2 cellular contexts compared by ENCODE assay signal in genomic region chr10:1010703-1011102, GRCh38.
A peak's percentile ranks its signal among the peaks of the same experiment; 100 is the strongest.
TF ChIP-seq lines count a peak whose summit lies in the region.

No MANE protein-coding gene starts in this region.

TF ChIP-seq in K562, 482 proteins besides CTCF, POLR2A, EP300 and RAD21:
- TF ChIP-seq EHMT2 (IDR thresholded peaks at IDR 0.05), result no peak
- TF ChIP-seq ZNF77 (CRISPR knock-in tag; IDR thresholded peaks at IDR 0.05), result no peak
- no peak for TF ChIP-seq PTBP1 (IDR thresholded peaks at IDR 0.05; ENCODE audit: low read depth, low read length)
- 0 out of 2 replicates have a peak, but pooled peaks have one; percentile 17 for TF ChIP-seq POLR2G (IDR thresholded peaks at IDR 0.05; ENCODE audit: low read depth, low read length)
- TF ChIP-seq RB1 (IDR thresholded peaks at IDR 0.05; ENCODE audit: low read depth), result no peak
- no peak for TF ChIP-seq ZNF239 (CRISPR knock-in tag; IDR thresholded peaks at IDR 0.05)

TF ChIP-seq in HepG2, 621 proteins besides CTCF, POLR2A, EP300 and RAD21:
- TF ChIP-seq ARNT (IDR thresholded peaks at IDR 0.05) (no peak), AGO2 (optimal IDR thresholded peaks at IDR 0.05; ENCODE audit: low read depth, low read length) (peak; percentile 17)
